Comparison of ENCODE assay signal across 8 cellular contexts in the genomic region with DNA sequence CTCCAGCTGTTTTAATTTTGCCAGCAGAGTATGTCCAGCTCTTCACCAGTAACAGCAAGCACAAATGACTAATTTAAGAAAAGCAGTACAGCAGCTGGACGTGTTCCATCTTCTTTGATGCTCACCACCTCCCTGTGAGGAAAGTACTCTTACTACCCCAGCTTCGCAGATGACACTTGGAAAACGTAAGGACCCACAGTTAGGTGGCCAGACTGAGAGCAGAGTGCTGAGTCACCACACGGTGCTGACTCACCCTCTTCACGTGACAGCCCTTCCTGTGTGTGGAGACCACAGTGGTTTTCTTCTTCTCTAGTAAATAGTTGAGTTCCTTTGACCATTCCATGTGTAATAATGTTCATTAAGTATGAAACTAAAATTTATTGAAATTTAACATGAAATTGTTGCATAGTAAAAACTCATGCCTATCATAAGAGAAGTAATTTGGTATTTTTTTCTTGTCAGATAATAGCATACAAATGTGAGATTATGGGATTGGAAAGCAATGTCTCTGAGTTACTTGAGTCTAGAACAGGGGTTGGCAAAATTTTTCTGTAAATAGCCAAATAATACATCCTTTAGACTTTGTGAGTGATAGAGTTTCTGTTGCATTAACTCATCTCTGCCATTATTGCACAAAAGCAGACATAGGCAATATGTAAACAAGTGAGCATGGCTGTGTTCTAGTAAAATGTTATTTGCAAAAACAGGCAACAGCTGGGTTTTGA.
A peak's percentile ranks its signal among the peaks of the same experiment; 100 is the strongest.
DNase-seq lines count a peak whose midpoint lies in the region; ATAC-seq lines count a peak whose summit lies in the region.

No MANE protein-coding gene starts in this region.

- DNase-seq in A172 (ENCODE audit: low spot score): peak; percentile 99
- DNase-seq in NCI-H226: peak; percentile 77
- peak; percentile 77 for DNase-seq in activated CD4-positive, alpha-beta T cell treated with anti-CD3 and anti-CD28 coated beads for 48 hours
- peak; percentile 92 for DNase-seq in dermis blood vessel endothelial cell
- DNase-seq in lung microvascular endothelial cell (ENCODE audit: low read depth in 2 of 2): peak; percentile 83 to 97
- DNase-seq in stimulated activated CD8-positive, alpha-beta memory T cell treated with anti-CD3 and anti-CD28 coated beads, Interleukin-12 subunit alpha, Interleukin-12 subunit beta, amount 100 ng/mL, for 4 hours (ENCODE audit: low read depth): peak; percentile 59

- ATAC-seq in GM18511 (IDR thresholded peaks at IDR 0.05; ENCODE audit: unreplicated experiment): peak; percentile 98
- peak; percentile 97 for ATAC-seq in HG02973 (IDR thresholded peaks at IDR 0.05; ENCODE audit: unreplicated experiment)

Comparison
In these comparisons a context has a peak if more than half of its experiments do, and no peak if none do; other contexts are left out.
1. Peak in every context shown above with its lines: DNase-seq and ATAC-seq.